Comparison of ENCODE assay signal across 8 cellular contexts in the genomic region with DNA sequence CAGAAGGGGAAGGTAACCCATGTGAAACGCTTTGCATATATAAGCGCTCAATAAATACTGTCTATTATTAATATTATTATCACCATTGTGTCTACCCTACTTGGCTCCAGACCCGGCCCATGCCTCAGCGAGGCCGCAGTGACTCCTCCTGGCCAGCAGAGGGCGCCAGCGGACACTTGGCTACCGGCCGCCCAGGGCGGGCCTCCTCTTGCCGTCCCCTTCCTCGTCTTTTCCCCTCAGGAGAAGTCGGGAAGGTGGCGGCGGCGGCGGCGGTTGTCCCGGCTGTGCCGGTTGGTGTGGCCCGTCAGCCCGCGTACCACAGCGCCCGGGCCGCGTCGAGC. TPM values are rescaled to one million over a fixed set of nuclear protein-coding genes. Genes with fewer than 3 reads are reported as not detected.
DNase-seq lines count a peak whose midpoint lies in the region; ATAC-seq and TF ChIP-seq lines count a peak whose summit lies in the region.

A gene with protein sequence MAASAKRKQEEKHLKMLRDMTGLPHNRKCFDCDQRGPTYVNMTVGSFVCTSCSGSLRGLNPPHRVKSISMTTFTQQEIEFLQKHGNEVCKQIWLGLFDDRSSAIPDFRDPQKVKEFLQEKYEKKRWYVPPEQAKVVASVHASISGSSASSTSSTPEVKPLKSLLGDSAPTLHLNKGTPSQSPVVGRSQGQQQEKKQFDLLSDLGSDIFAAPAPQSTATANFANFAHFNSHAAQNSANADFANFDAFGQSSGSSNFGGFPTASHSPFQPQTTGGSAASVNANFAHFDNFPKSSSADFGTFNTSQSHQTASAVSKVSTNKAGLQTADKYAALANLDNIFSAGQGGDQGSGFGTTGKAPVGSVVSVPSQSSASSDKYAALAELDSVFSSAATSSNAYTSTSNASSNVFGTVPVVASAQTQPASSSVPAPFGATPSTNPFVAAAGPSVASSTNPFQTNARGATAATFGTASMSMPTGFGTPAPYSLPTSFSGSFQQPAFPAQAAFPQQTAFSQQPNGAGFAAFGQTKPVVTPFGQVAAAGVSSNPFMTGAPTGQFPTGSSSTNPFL (plus strand): TSS at position 233 of the 341 bp plus-strand sequence. CDS start 266 bp downstream, outside the sequence.

- H3K27ac ChIP-seq in heart left ventricle (peak within 1 kb of the TSS in 11 of 12 donors; percentile 61 to 91 (median 88)), upper lobe of left lung (peak within 1 kb of the TSS; percentile 95 to 99 (median 96))

- H3K4me3 Mint-ChIP-seq in HFFc6 = peak within 1 kb of the TSS; percentile 94
- H3K4me3 Mint-ChIP-seq in T-cell = peak within 1 kb of the TSS; percentile 84 to 92 (median 90)

- H3K4me3 ChIP-seq in adipocyte (ENCODE audit: low read length) (peak within 1 kb of the TSS; percentile 88), heart left ventricle (peak within 1 kb of the TSS; percentile 69 to 99 (median 90)), upper lobe of left lung (peak within 1 kb of the TSS; percentile 95 to 99 (median 98))

- peak within 1 kb of the TSS; percentile 89 for H3K9ac ChIP-seq in adipocyte (ENCODE audit: low read length)

- H3K27me3 Mint-ChIP-seq in HFFc6 (ENCODE audit: insufficient read depth) (no peaks in the 10 kb centered on the region), T-cell (no peaks in the 10 kb centered on the region)

- DNase-seq in HFFc6 (peak; percentile 68), NAMALWA (ENCODE audit: low spot score) (peak; percentile 79), T-cell (peak; percentile 56 to 88 (median 77)), adipocyte (ENCODE audit: low read depth) (peak; percentile 88), heart left ventricle (peak; percentile 84 to 95 (median 85)), posterior vena cava (ENCODE audit: low spot score) (peak; percentile 96), upper lobe of left lung (peak; percentile 91 to 96)

- POLR2A ChIA-PET in T-cell (lab: Charles Lee) = no interaction called here

- peaks cover 30% of the 10 kb centered on the region for H3K4me1 ChIP-seq in adipocyte (ENCODE audit: control insufficient read depth, insufficient read depth, low read length)
- peaks cover 0 to 48% (median 26%) of the 10 kb centered on the region in 12 donors for H3K4me1 ChIP-seq in heart left ventricle
- peaks cover 25 to 36% (median 29%) of the 10 kb centered on the region in 4 donors for H3K4me1 ChIP-seq in upper lobe of left lung

- TF ChIP-seq POLR2A in heart left ventricle (IDR thresholded peaks at IDR 0.05) (peak in 1 of 2 donors; percentile 65), upper lobe of left lung (IDR thresholded peaks at IDR 0.05) (peak in 3 of 4 donors; percentile 29 to 85 (median 66))

- H3K9me3 ChIP-seq in adipocyte (ENCODE audit: control insufficient read depth, low read length) = no peaks in the 10 kb centered on the region
- no peaks in the 10 kb centered on the region for H3K9me3 ChIP-seq in heart left ventricle
- H3K9me3 ChIP-seq in upper lobe of left lung = no peaks in the 10 kb centered on the region

- TF ChIP-seq CTCF in GM12873 (IDR thresholded peaks at IDR 0.05; ENCODE audit: insufficient read depth, low read depth, low read length, missing control alignments) (peak; percentile 94), HFFc6 (IDR thresholded peaks at IDR 0.05) (peak; percentile 97), heart left ventricle (IDR thresholded peaks at IDR 0.05) (peak; percentile 96 to 100 (median 99)), upper lobe of left lung (IDR thresholded peaks at IDR 0.05) (peak; percentile 95 to 99 (median 98))

- peaks cover 55% of the 10 kb centered on the region for H3K4me1 Mint-ChIP-seq in HFFc6 (ENCODE audit: low read depth)
- peaks cover 48 to 58% (median 56%) of the 10 kb centered on the region in 3 donors for H3K4me1 Mint-ChIP-seq in T-cell

- CTCF ChIA-PET in T-cell (lab: Charles Lee) = interaction anchor here in 1 of 2 donors (1.1 kb wide), 1 partner anchor 34 kb away, joined by 3 read pairs; no protein-coding TSS in a partner anchor

- H3K27me3 ChIP-seq in adipocyte (replicated peaks; ENCODE audit: control insufficient read depth, insufficient read depth, low read length) = no peaks in the 10 kb centered on the region
- no peaks in the 10 kb centered on the region for H3K27me3 ChIP-seq in heart left ventricle
- H3K27me3 ChIP-seq in upper lobe of left lung = no peaks in the 10 kb centered on the region

- H3K9me3 Mint-ChIP-seq in HFFc6 (no peaks in the 10 kb centered on the region), T-cell (no peaks in the 10 kb centered on the region)

- no peaks in the 10 kb centered on the region for H3K36me3 ChIP-seq in adipocyte (ENCODE audit: control insufficient read depth, insufficient read depth, low read length, severe bottlenecking)
- H3K36me3 ChIP-seq in heart left ventricle = no peaks in the 10 kb centered on the region
- H3K36me3 ChIP-seq in upper lobe of left lung = no peaks in the 10 kb centered on the region

- WGBS in heart left ventricle, 4 donors = 0 to 1% (median 0%) methylated on average over 12 to 28 of the region's 28 CpGs
- WGBS in upper lobe of left lung, 2 donors = 0 to 1% methylated on average over 12 to 14 of the region's 28 CpGs

- H3K27ac Mint-ChIP-seq in HFFc6 (peak within 1 kb of the TSS; percentile 82), T-cell (peak within 1 kb of the TSS; percentile 73 to 77)

- no peak for TF ChIP-seq EP300 in upper lobe of left lung (IDR thresholded peaks at IDR 0.05)

- intact Hi-C loops in heart left ventricle (cut with DNase I) = loop anchor here in 9 of 10 donors (2.0 to 10.0 kb wide), 11 partner anchors 40 to 295 kb away; a partner anchor contains a TSS
- intact Hi-C loops in posterior vena cava (cut with DNase I) = loop anchor here in 1 of 2 donors (10.0 kb wide), 1 partner anchor 67 kb away; no protein-coding TSS in a partner anchor

- H3K36me3 Mint-ChIP-seq in HFFc6 (ENCODE audit: low read depth) = 0 out of 2 replicates have a peak, but pooled peaks cover 1% of the 10 kb centered on the region
- no peaks in the 10 kb centered on the region for H3K36me3 Mint-ChIP-seq in T-cell

- ATAC-seq in T-cell (replicated peaks in 1 of 4) (peak; percentile 86 to 93 (median 88)), heart left ventricle (peak; percentile 85 to 94 (median 93)), upper lobe of left lung (ENCODE audit: low FRiP score in 2 of 2) (peak; percentile 94 to 95)

RNA-seq across cellular contexts. Expression of the gene that starts here (rescaled TPM):
- 100 to 1,000 TPM in 1 of 6 experiments, 10 to 100 TPM in 5; 62.3 to 105 (median 74.0) TPM for total RNA-seq in HFFc6 (2021; fragmentation: NEBNext Ultra II Directional; extraction: Animal tissue kit (Norgen Biotek cat#: 25700))
- total RNA-seq in T-cell (10 to 100 TPM; 48.6 to 61.4 (median 53.1) TPM), heart left ventricle (10 to 100 TPM; 48.4 to 92.1 (median 60.0) TPM), posterior vena cava (10 to 100 TPM; 82.8 to 85.5 TPM), upper lobe of left lung (10 to 100 TPM; 24.1 to 99.6 (median 71.2) TPM)
- 10 to 100 TPM; 12.0 to 63.6 TPM for polyA plus RNA-seq in heart left ventricle

Comparison
In these comparisons a context has a peak if more than half of its experiments do, and no peak if none do; other contexts are left out.
1. Peak in every context shown above with its lines: DNase-seq, ATAC-seq, H3K4me3 ChIP-seq and H3K27ac ChIP-seq.